ENCODE assay signal across 1 cellular context in the genomic region with DNA sequence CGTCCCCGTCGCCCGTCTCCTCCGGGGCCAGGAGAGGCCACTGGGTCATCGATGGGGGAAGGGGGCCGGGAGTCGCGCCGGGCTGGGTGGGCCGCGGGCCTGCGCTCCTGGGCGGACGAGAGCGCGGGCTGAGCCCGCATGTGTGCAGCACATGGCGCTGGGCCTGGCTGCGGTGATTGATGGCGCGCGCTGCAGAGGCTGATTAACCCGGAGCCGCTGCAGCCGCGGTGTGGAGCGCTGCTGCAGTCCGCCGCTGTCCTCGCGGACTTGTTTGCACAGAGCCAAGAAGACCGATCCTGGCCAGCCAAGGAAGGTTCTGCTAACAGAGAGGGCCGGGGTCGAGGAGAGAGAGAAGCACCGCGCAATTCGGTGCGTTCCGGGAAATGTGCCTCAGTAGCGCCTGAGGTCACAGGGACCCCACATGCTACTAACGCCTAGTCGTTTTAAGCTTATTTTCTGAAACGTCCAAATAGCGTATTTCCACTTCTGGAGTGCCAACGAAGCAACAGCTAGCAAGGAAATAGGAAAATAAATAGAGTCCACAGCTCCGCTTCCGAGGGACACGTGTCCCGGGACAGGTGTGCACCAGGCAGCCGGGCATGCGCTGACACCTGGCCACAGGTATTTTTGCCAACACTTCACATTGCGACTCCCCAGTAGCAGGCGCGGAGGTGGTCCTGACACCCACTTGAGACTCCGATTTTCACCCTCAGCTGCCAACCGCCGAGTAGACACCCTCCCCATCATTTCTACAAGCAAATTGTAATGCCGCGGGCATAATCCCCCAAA.
A peak's percentile ranks its signal among the peaks of the same experiment; 100 is the strongest.
TF ChIP-seq lines count a peak whose summit lies in the region.

No MANE protein-coding gene starts in this region.

TF ChIP-seq in GM12878, 131 proteins besides CTCF, POLR2A, EP300 and RAD21:
- no peak for TF ChIP-seq BMI1 (IDR thresholded peaks at IDR 0.05; ENCODE audit: borderline replicate concordance)
- no peak for TF ChIP-seq MEF2A (IDR thresholded peaks at IDR 0.05; ENCODE audit: insufficient read depth, low read depth, low read length)
- no peak for TF ChIP-seq CHD2 (IDR thresholded peaks at IDR 0.05; ENCODE audit: borderline replicate concordance, low read depth, low read length)
- no peak for TF ChIP-seq ZNF384 (IDR thresholded peaks at IDR 0.05; ENCODE audit: borderline replicate concordance, low read depth, low read length)
- TF ChIP-seq, protein P1, sequence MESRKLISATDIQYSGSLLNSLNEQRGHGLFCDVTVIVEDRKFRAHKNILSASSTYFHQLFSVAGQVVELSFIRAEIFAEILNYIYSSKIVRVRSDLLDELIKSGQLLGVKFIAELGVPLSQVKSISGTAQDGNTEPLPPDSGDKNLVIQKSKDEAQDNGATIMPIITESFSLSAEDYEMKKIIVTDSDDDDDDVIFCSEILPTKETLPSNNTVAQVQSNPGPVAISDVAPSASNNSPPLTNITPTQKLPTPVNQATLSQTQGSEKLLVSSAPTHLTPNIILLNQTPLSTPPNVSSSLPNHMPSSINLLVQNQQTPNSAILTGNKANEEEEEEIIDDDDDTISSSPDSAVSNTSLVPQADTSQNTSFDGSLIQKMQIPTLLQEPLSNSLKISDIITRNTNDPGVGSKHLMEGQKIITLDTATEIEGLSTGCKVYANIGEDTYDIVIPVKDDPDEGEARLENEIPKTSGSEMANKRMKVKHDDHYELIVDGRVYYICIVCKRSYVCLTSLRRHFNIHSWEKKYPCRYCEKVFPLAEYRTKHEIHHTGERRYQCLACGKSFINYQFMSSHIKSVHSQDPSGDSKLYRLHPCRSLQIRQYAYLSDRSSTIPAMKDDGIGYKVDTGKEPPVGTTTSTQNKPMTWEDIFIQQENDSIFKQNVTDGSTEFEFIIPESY (IDR thresholded peaks at IDR 0.05), result 0 out of 2 replicates have a peak, but pooled peaks have one; percentile 20
- no peak for TF ChIP-seq HDGF (IDR thresholded peaks at IDR 0.05)
- no peak for TF ChIP-seq PAX8 (IDR thresholded peaks at IDR 0.05)
- TF ChIP-seq BRCA1 (IDR thresholded peaks at IDR 0.05; ENCODE audit: low read depth, low read length), result no peak
- no peak for TF ChIP-seq CBFB (IDR thresholded peaks at IDR 0.05; ENCODE audit: low read depth)
- TF ChIP-seq PAX5 (IDR thresholded peaks at IDR 0.05; ENCODE audit: borderline replicate concordance, low read depth, low read length), result no peak
- no peak for TF ChIP-seq GATAD2B (conservative IDR thresholded peaks at IDR 0.05; ENCODE audit: low read depth)
- 0 out of 2 replicates have a peak, but pooled peaks have one; percentile 52 for TF ChIP-seq EZH2 (IDR thresholded peaks at IDR 0.05; ENCODE audit: borderline replicate concordance, control insufficient read depth, low read depth, low read length)
- TF ChIP-seq KDM1A (IDR thresholded peaks at IDR 0.05; ENCODE audit: borderline replicate concordance), result no peak
- no peak for TF ChIP-seq HDAC2 (IDR thresholded peaks at IDR 0.05)
- TF ChIP-seq IKZF2 (IDR thresholded peaks at IDR 0.05), result no peak
TF ChIP-seq in GM12878: peak in this region for 2.
